30 cellular contexts compared by ENCODE assay signal in the genomic region with DNA sequence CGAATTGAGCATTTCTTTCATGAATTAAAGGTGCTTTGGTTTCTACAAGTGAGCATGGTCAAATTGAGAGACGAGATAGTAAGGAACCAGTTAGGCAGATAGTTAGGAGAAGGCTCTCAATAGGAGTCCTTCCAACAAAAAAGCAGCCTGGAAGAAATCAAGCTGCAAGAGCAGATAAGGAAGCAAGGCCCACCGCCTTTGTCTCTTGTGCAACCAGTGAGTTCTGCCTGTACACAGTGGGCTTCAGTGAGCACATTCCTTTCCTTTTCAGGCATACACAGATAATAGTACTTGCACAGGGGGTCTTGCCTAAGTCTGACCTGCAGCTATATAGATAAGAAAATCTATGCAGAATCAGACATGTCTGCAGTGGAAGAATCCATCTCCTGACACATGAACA.
"Had no signal": no experiment of that assay in that cellular context is flagged by ENCODE, and none has a peak within 500 bp of the region (broad histone marks: within the 10 kb centered on the region; RNA-seq: fewer than 3 reads in every experiment).

No MANE protein-coding gene starts in this region.

- H3K27me3 ChIP-seq: brain microvascular endothelial cell, MG63 had no signal

- H3K27ac ChIP-seq: brain microvascular endothelial cell, SK-N-MC had no signal

- ATAC-seq: activated CD4-positive, alpha-beta T cell treated with anti-CD3 and anti-CD28 coated beads for 36 hours; activated CD4-positive, CD25-positive, alpha-beta regulatory T cell treated with anti-CD3 and anti-CD28 coated beads, Interleukin-2, amount 50 U/mL, for 24 hours; activated CD8-positive, alpha-beta T cell treated with anti-CD3 and anti-CD28 coated beads, Interleukin-2, amount 10 ng/mL, durations not matched to agents 7 days and 5 days; activated naive CD8-positive, alpha-beta T cell treated with anti-CD3 and anti-CD28 coated beads, Interleukin-2, amount 50 U/mL, for 24 hours; activated T-cell treated with anti-CD3 and anti-CD28 coated beads, Interleukin-2, amount 50 U/mL, for 4 hours; WTC11 had no signal

- H3K9me3 ChIP-seq: MG63 had no signal

- DNase-seq: activated CD4-positive, alpha-beta T cell treated with anti-CD3 and anti-CD28 coated beads for 36 hours; activated CD4-positive, alpha-beta T cell treated with anti-CD3 and anti-CD28 coated beads, Interleukin-2, amount 10 ng/mL, durations not matched to agents 7 days and 5 days; activated CD4-positive, alpha-beta T cell treated with anti-CD3 and anti-CD28 coated beads, Interleukin-2, amount 50 U/mL, for 48 hours; activated CD8-positive, alpha-beta memory T cell treated with anti-CD3 and anti-CD28 coated beads, Interleukin-2, amount 50 U/mL, for 4 hours; activated CD8-positive, alpha-beta T cell treated with anti-CD3 and anti-CD28 coated beads, Interleukin-2, amount 10 ng/mL, durations not matched to agents 7 days and 5 days; activated effector memory CD4-positive, alpha-beta T cell treated with Interleukin-2 at 50 U/mL for 16 hours; activated naive CD4-positive, alpha-beta T cell treated with anti-CD3 and anti-CD28 coated beads, Interleukin-2, amount 10 ng/mL, durations not matched to agents 7 days and 5 days; activated naive CD8-positive, alpha-beta T cell treated with anti-CD3 and anti-CD28 coated beads, Interleukin-2, amount 50 U/mL, for 24 hours; activated T-cell treated with anti-CD3 and anti-CD28 coated beads for 4 hours; activated T-cell treated with anti-CD3 and anti-CD28 coated beads, Interleukin-2, amount 50 U/mL, for 4 hours; amniotic stem cell; aorta; brain microvascular endothelial cell; central memory CD4-positive, alpha-beta T cell; Kasumi-1; KG1; MG63; NCI-H1048; NCI-H1105 treated with DMSO at 0.1 percent for 48 hours; NCI-H1436; NCI-H1694; NCI-H1930; NCI-H2081 treated with DMSO at 0.1 percent for 48 hours; NCI-H226; NCI-H446 treated with DMSO at 0.1 percent for 48 hours; NCI-H524 treated with DMSO at 0.1 percent for 48 hours; Right ventricle myocardium superior had no signal

- H3K4me3 ChIP-seq: MG63, SK-N-MC had no signal

- H3K36me3 ChIP-seq: brain microvascular endothelial cell, MG63 had no signal
